In genomic region chr9:88531920-88532319, GRCh38 we compare ENCODE assay signal across 15 cellular contexts. TPM values are rescaled to one million over a fixed set of nuclear protein-coding genes. Genes with fewer than 3 reads are reported as not detected.
DNase-seq lines count a peak whose midpoint lies in the region; ATAC-seq, FAIRE-seq and TF ChIP-seq lines count a peak whose summit lies in the region.
"Had no signal": no experiment of that assay in that cellular context is flagged by ENCODE, and none has a peak within 500 bp of the region (broad histone marks: within the 10 kb centered on the region; RNA-seq: fewer than 3 reads in every experiment).

No MANE protein-coding gene starts in this region.

- H4K91ac ChIP-seq in H1 (replicated peaks; ENCODE audit: insufficient read length, low read length): no peak overlapping the region

- H2AK5ac ChIP-seq in H1 (ENCODE audit: low read depth, low read length) (no peak overlapping the region), mesendoderm (ENCODE audit: low read length) (no peak overlapping the region)

- 0 out of 2 replicates have a peak overlapping the region, but pooled peaks have one; percentile 10 for H2BK15ac ChIP-seq in H1 (ENCODE audit: low read length)
- no peak overlapping the region for H2BK15ac ChIP-seq in mesendoderm (replicated peaks; ENCODE audit: low read depth)

- H2BK12ac ChIP-seq in H1 (ENCODE audit: low read depth, low read length): peak overlapping the region; percentile 90; the same call in 1 of the 2 replicates

- 0 out of 2 replicates have a peak, but pooled peaks cover under 1% of the 10 kb centered on the region for H3K79me1 ChIP-seq in H1 (ENCODE audit: low read depth, low read length)
- no peaks in the 10 kb centered on the region for H3K79me1 ChIP-seq in mesendoderm (ENCODE audit: low read length)

- H2BK20ac ChIP-seq in H1 (ENCODE audit: low read length): no peak overlapping the region; the same call in 1 of the 2 replicates

- H3K56ac ChIP-seq in H1 (replicated peaks; ENCODE audit: insufficient read length, low read depth, low read length) (no peak overlapping the region), mesendoderm (ENCODE audit: low read length) (peak overlapping the region; percentile 73)

- TF ChIP-seq CTCF in H1 (IDR thresholded peaks at IDR 0.05; ENCODE audit: control extremely low read depth in 1 of 3, insufficient read depth in 1 of 3, low read depth in 1 of 3, low read length in 3 of 3): no peak

- H3K23ac ChIP-seq in H1 (ENCODE audit: insufficient read length): no peak overlapping the region
- no peak overlapping the region for H3K23ac ChIP-seq in mesendoderm (ENCODE audit: low read length)

- H3K4me2 ChIP-seq in H1 (ENCODE audit: insufficient read depth in 1 of 2, low read depth in 2 of 2, low read length in 2 of 2): peak overlapping the region; percentile 52 to 78
- H3K4me2 ChIP-seq in mesendoderm (ENCODE audit: low read length): peak overlapping the region; percentile 35

- H3K9me3 ChIP-seq in HUES48 (ENCODE audit: control insufficient read depth, insufficient read depth, low read length) (no peaks in the 10 kb centered on the region), H1 (ENCODE audit: insufficient read depth in 2 of 2, low read depth in 1 of 2, low read length in 1 of 2) (no peaks in the 10 kb centered on the region)
- H3K9me3 ChIP-seq: right atrium auricular region had no signal

- H2BK5ac ChIP-seq in H1 (ENCODE audit: low read depth, low read length): peak overlapping the region; percentile 87; the same call in 1 of the 2 replicates
- H2BK5ac ChIP-seq in mesendoderm (ENCODE audit: low read length): no peak overlapping the region

- H3K14ac ChIP-seq in H1 (ENCODE audit: insufficient read length): no peak overlapping the region

- H2BK120ac ChIP-seq in H1 (replicated peaks; ENCODE audit: low read depth, low read length) (no peak overlapping the region), mesendoderm (ENCODE audit: low read depth, low read length) (no peak overlapping the region)

- H3K27ac ChIP-seq in HUES48 (ENCODE audit: low read depth, low read length) (peak overlapping the region; percentile 46), H1 (ENCODE audit: low read depth, low read length) (no peak overlapping the region), mesendoderm (ENCODE audit: low read depth, low read length) (peak overlapping the region; percentile 51)
- H3K27ac ChIP-seq: right atrium auricular region had no signal

- H3K27me3 ChIP-seq in HUES48 (ENCODE audit: control insufficient read depth, insufficient read depth, low read length): peaks cover 25% of the 10 kb centered on the region
- H3K27me3 ChIP-seq in H1 (replicated peaks in 1 of 4; ENCODE audit: control insufficient read depth in 3 of 4, extremely low read depth in 1 of 4, insufficient read depth in 3 of 4, low read length in 3 of 4): peaks cover 0 to 15% (median 10%) of the 10 kb centered on the region in 4 experiments; a peak in 4 of 7 replicates
- H3K27me3 ChIP-seq in mesendoderm (ENCODE audit: insufficient read depth, low read length, poor library complexity): no peaks in the 10 kb centered on the region

- no peaks in the 10 kb centered on the region for H4K20me1 ChIP-seq in H1 (replicated peaks in 1 of 2; ENCODE audit: control insufficient read depth in 1 of 2, insufficient read depth in 2 of 2, low read length in 2 of 2)

- H4K5ac ChIP-seq in H1 (ENCODE audit: insufficient read length, low read depth, low read length): no peak overlapping the region
- no peak overlapping the region for H4K5ac ChIP-seq in mesendoderm (ENCODE audit: low read length)

- no peak; a peak in 1 of 4 replicates for TF ChIP-seq RAD21 in H1 (IDR thresholded peaks at IDR 0.05 in 1 of 2, conservative IDR thresholded peaks at IDR 0.05 in 1 of 2; ENCODE audit: low read depth in 2 of 2, low read length in 2 of 2)

- WGBS in H1 (ENCODE audit: extremely low coverage in 1 of 2, insufficient coverage in 1 of 2, insufficient read length in 1 of 2, insufficient replicate concordance in 2 of 2, low coverage in 1 of 2, low lambda C conversion rate in 2 of 2, missing lambda C conversion rate in 1 of 2), 2 experiments: 15% methylated on average over 10 of the region's 10 CpGs; no CpG with 5 or more reads in 1 of the 2 experiments
- no CpG with 5 or more reads among the region's 10 CpGs for WGBS in mesendoderm (ENCODE audit: extremely low coverage, insufficient coverage, low lambda C conversion rate)

- peak overlapping the region; percentile 32; the same call in 1 of the 2 replicates for H3K18ac ChIP-seq in H1 (ENCODE audit: extremely low read depth, low read length)
- no peak overlapping the region for H3K18ac ChIP-seq in mesendoderm (ENCODE audit: low read length)

- peak; percentile 43 for DNase-seq in A172 (ENCODE audit: low spot score)
- no peak for DNase-seq in H1 (ENCODE audit: low read depth in 1 of 2, low spot score in 2 of 2)
- DNase-seq in mesendoderm: peak; percentile 54
- DNase-seq in amniotic stem cell (lab: John Stamatoyannopoulos, UW): no peak
- DNase-seq in HUDEP-2 (lab: John Stamatoyannopoulos, UW; ENCODE audit: unreplicated experiment in 76 of 76): no peak
- DNase-seq: DMS79 treated with DMSO at 0.1 percent for 48 hours, NCI-H2227 treated with DMSO at 0.1 percent for 48 hours had no signal

- H3K36me3 ChIP-seq in HUES48 (ENCODE audit: control insufficient read depth, insufficient read depth, low read length) (no peaks in the 10 kb centered on the region), H1 (ENCODE audit: control insufficient read depth in 2 of 4, insufficient read depth in 4 of 4, low read length in 3 of 4) (no peaks in the 10 kb centered on the region), mesendoderm (ENCODE audit: control insufficient read depth, insufficient read depth, low read length) (no peaks in the 10 kb centered on the region)
- H3K36me3 ChIP-seq: right atrium auricular region had no signal

- peak overlapping the region; percentile 18 for H2AFZ ChIP-seq in H1 (ENCODE audit: low read length)

- POLR2A ChIA-PET in H1 (lab: Charles Lee; ENCODE audit: partially characterized antibody): interaction anchor here (1.9 to 4.8 kb wide), 4 partner anchors 11 to 138 kb away, joined by 6 to 21 read pairs (median 8); no protein-coding TSS in a partner anchor

- peak overlapping the region; percentile 33 for H3K4ac ChIP-seq in H1 (replicated peaks; ENCODE audit: insufficient read length, low read depth, low read length)
- no peak overlapping the region for H3K4ac ChIP-seq in mesendoderm (ENCODE audit: low read depth, low read length)

- no peak for FAIRE-seq in H1 (lab: Jason Lieb, UNC)

- H3K9ac ChIP-seq in HUES48 (ENCODE audit: low read depth, low read length) (0 out of 2 replicates have a peak overlapping the region, but pooled peaks have one; percentile 5), H1 (replicated peaks in 1 of 4; ENCODE audit: extremely low read depth in 1 of 4, low read depth in 3 of 4, low read length in 3 of 4) (no peak overlapping the region), mesendoderm (ENCODE audit: low read length) (peak overlapping the region; percentile 61)

- no peak for TF ChIP-seq EP300 in H1 (IDR thresholded peaks at IDR 0.05; ENCODE audit: borderline replicate concordance in 1 of 2, low read depth in 2 of 2, low read length in 2 of 2)

- H3K23me2 ChIP-seq in H1 (ENCODE audit: low read depth, low read length): peaks cover 13% of the 10 kb centered on the region; the same call in 1 of the 2 replicates

- no peak for TF ChIP-seq POLR2A in H1 (IDR thresholded peaks at IDR 0.05; ENCODE audit: control extremely low read depth in 1 of 2, low read depth in 2 of 2, low read length in 2 of 2)

- H4K8ac ChIP-seq in H1 (ENCODE audit: extremely low read depth, insufficient read depth, low read length) (no peak overlapping the region), mesendoderm (ENCODE audit: low read depth, low read length) (no peak overlapping the region)

- peaks cover 19% of the 10 kb centered on the region for H3K4me1 ChIP-seq in HUES48 (ENCODE audit: control insufficient read depth, insufficient read depth, low read length)
- peaks cover 0 to 9% (median 4%) of the 10 kb centered on the region in 4 experiments; a peak in 5 of 7 replicates for H3K4me1 ChIP-seq in H1 (replicated peaks in 1 of 4; ENCODE audit: control insufficient read depth in 3 of 4, insufficient read depth in 4 of 4, low read length in 3 of 4)
- H3K4me1 ChIP-seq in mesendoderm (ENCODE audit: control insufficient read depth, low read depth, low read length): peaks cover 2% of the 10 kb centered on the region

- CTCF ChIA-PET in H1 (lab: Charles Lee; ENCODE audit: partially characterized antibody): interaction anchor here (0.6 to 3.4 kb wide), 16 partner anchors 11 to 581 kb away, joined by 3 to 18 read pairs (median 4); no protein-coding TSS in a partner anchor

- no peak for ATAC-seq in HG03097 (IDR thresholded peaks at IDR 0.05; ENCODE audit: low FRiP score, unreplicated experiment)
- ATAC-seq in HG03095 (IDR thresholded peaks at IDR 0.05; ENCODE audit: unreplicated experiment): no peak
- ATAC-seq: HCT116 had no signal

- H3K79me2 ChIP-seq in H1 (ENCODE audit: control insufficient read depth in 1 of 2, insufficient read depth in 2 of 2, low read length in 2 of 2) (no peaks in the 10 kb centered on the region), mesendoderm (ENCODE audit: control insufficient read depth, insufficient read depth, low read length) (no peaks in the 10 kb centered on the region)

- H3K4me3 ChIP-seq in HUES48 (ENCODE audit: low read depth, low read length): peak overlapping the region; percentile 54
- H3K4me3 ChIP-seq in H1 (ENCODE audit: extremely low read depth in 1 of 4, insufficient read depth in 2 of 4, low read depth in 3 of 4, low read length in 4 of 4): peak overlapping the region; percentile 29 to 54 (median 31); a peak in 6 of 8 replicates
- H3K4me3 ChIP-seq in mesendoderm (ENCODE audit: low read length): peak overlapping the region; percentile 5
- H3K4me3 ChIP-seq: right atrium auricular region had no signal

TF ChIP-seq in H1, 55 proteins besides CTCF, POLR2A, EP300 and RAD21:
- TF ChIP-seq POU5F1 (IDR thresholded peaks at IDR 0.05; ENCODE audit: low read depth, low read length) (no peak), TEAD4 (IDR thresholded peaks at IDR 0.05; ENCODE audit: low read depth, low read length) (0 out of 2 replicates have a peak, but pooled peaks have one; percentile 5)

RNA-seq across cellular contexts. Expression of gene NXNL2, which starts 3.1 kb away (rescaled TPM):
- 0.43 and 1.2 TPM in 2 replicates for total RNA-seq in A172 (2014; rRNA removed; shearing (Covaris generic))
- 1.9 and 2.1 TPM in 2 replicates for total RNA-seq in H1 (2021; fragmentation: NEBNext Ultra II Directional; extraction: Animal tissue kit (Norgen Biotek cat#: 25700))
- polyA plus RNA-seq in H1 (2011; rRNA removed): 2.6 and 5.6 TPM in 2 replicates
- polyA plus RNA-seq in H1 (2011; cell fraction: cytosol; rRNA removed): 3.4 TPM
- 4.7 TPM for polyA plus RNA-seq in H1 (2011; cell fraction: nucleus; rRNA removed)
- polyA plus RNA-seq in H1 (2012, experiment 1 of 2): 0.58 to 1.6 TPM (median 1.2 TPM) in 4 replicates
- polyA plus RNA-seq in H1 (2012, experiment 2 of 2): 0.41 TPM
- 1.3 TPM for polyA plus RNA-seq in H1 (2013, experiment 1 of 2)
- 0.98 TPM for polyA plus RNA-seq in H1 (2013, experiment 2 of 2)
- 0.61 and 0.98 TPM in 2 replicates for polyA minus RNA-seq in H1 (2011; rRNA and poly(A)+ RNA removed)
- polyA minus RNA-seq in H1 (2011; cell fraction: cytosol; rRNA and poly(A)+ RNA removed): 1.2 TPM
- polyA minus RNA-seq in H1 (2011; cell fraction: nucleus; rRNA and poly(A)+ RNA removed): 6.5 TPM
- 0.32 TPM for polyA plus RNA-seq in mesendoderm (2013, experiment 1 of 2)
- polyA plus RNA-seq in mesendoderm (2013, experiment 2 of 2): 0.22 TPM
- total RNA-seq: activated CD8-positive, alpha-beta memory T cell treated with anti-CD3 and anti-CD28 coated beads for 36 hours; glomerular endothelial cell; mesenteric fat pad; right atrium auricular region had no signal

Comparison
In these comparisons a context has a peak if more than half of its experiments do, and no peak if none do; other contexts are left out.
1. DNase-seq: peak in A172 (single experiment) and mesendoderm (single experiment); none in H1 (0 of 2), amniotic stem cell (single experiment) and HUDEP-2 (0 of 76).
2. H3K9ac ChIP-seq: peak in HUES48 (single experiment) and mesendoderm (single experiment); none in H1 (0 of 4).
3. Peak in every context shown above with its lines, with median percentiles within 50 percentile points of each other: H3K4me3 ChIP-seq.